In the genomic region with DNA sequence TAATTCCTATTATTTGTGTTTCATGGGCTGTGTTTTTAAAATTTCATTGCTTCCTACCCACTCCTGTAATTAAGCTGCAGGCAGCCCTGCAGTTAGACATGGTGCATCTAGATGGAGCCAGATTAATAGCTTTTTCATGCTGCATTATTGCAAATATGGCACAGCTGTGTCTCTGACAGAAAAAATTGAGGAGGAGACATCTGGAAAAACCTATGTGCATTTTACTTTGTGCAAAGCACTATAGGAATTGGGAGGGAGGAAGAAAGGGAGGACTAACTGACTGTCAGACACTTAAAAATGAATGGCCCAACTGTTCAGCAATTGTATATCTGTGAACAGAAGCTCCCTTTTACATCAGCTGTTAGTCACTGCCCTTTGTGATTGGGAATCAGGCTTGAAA, we compare ENCODE assay signal across 15 cellular contexts. TPM values are rescaled to one million over a fixed set of nuclear protein-coding genes. Genes with fewer than 3 reads are reported as not detected.
DNase-seq lines count a peak whose midpoint lies in the region; ATAC-seq and TF ChIP-seq lines count a peak whose summit lies in the region.
"Had no signal": no experiment of that assay in that cellular context is flagged by ENCODE, and none has a peak within 500 bp of the region (broad histone marks: within the 10 kb centered on the region; RNA-seq: fewer than 3 reads in every experiment).

No MANE protein-coding gene starts in this region.

- no peak for ATAC-seq in GM19324 (IDR thresholded peaks at IDR 0.05; ENCODE audit: low FRiP score, unreplicated experiment)

- no peak overlapping the region for H3K4me3 ChIP-seq in dorsolateral prefrontal cortex
- no peak overlapping the region for H3K4me3 ChIP-seq in neural cell (ENCODE audit: low read length)
- H3K4me3 ChIP-seq: pancreas, tibial artery had no signal

- H3K9me2 ChIP-seq in neural cell (ENCODE audit: insufficient read depth, low read length): no peaks in the 10 kb centered on the region

- no peak for TF ChIP-seq EP300 in neural cell (conservative IDR thresholded peaks at IDR 0.05; ENCODE audit: poor library complexity, severe bottlenecking)

- H3K79me2 ChIP-seq in neural cell (replicated peaks; ENCODE audit: insufficient read depth, low read length): no peaks in the 10 kb centered on the region

- H3K9ac ChIP-seq in neural cell (ENCODE audit: low read length): no peak overlapping the region

- no peaks in the 10 kb centered on the region for H3K36me3 ChIP-seq in neural cell (ENCODE audit: insufficient read depth, low read length)
- H3K36me3 ChIP-seq: pancreas, tibial artery had no signal

- no peaks in the 10 kb centered on the region for H3F3A ChIP-seq in neural cell (ENCODE audit: insufficient read depth, low read length, poor library complexity, severe bottlenecking)

- peak in 37 of 56 donors; percentile 2 to 55 (median 24) for TF ChIP-seq CTCF in dorsolateral prefrontal cortex (IDR thresholded peaks at IDR 0.05 in 54 of 56, conservative IDR thresholded peaks at IDR 0.05 in 2 of 56; ENCODE audit: low read depth in 1 of 56, partially characterized antibody in 56 of 56)
- TF ChIP-seq CTCF in neural cell (IDR thresholded peaks at IDR 0.05; ENCODE audit: poor library complexity, severe bottlenecking): peak; percentile 69

- H3K27me3 ChIP-seq in dorsolateral prefrontal cortex (peaks cover 0 to 68% (median 9%) of the 10 kb centered on the region in 45 donors), neural cell (ENCODE audit: insufficient read depth, low read depth, low read length) (no peaks in the 10 kb centered on the region)
- H3K27me3 ChIP-seq: tibial artery had no signal

- H2AFZ ChIP-seq in neural cell (ENCODE audit: low read depth, low read length): no peak overlapping the region

- intact Hi-C loops in dorsolateral prefrontal cortex (cut with DNase I): no loop called here

- no peak overlapping the region for H3K4me2 ChIP-seq in neural cell (ENCODE audit: low read length)

- H3K27ac ChIP-seq in dorsolateral prefrontal cortex (peak overlapping the region in 9 of 59 donors; percentile 7 to 57 (median 31)), neural cell (ENCODE audit: low read length) (no peak overlapping the region)
- H3K27ac ChIP-seq: pancreas, tibial artery had no signal

- peak; percentile 76 for TF ChIP-seq RAD21 in neural cell (conservative IDR thresholded peaks at IDR 0.05)

- no peaks in the 10 kb centered on the region for H4K20me1 ChIP-seq in neural cell (ENCODE audit: insufficient read depth)

- H3K9me3 ChIP-seq in neural cell (ENCODE audit: low read length): no peaks in the 10 kb centered on the region
- H3K9me3 ChIP-seq: pancreas, tibial artery had no signal

- DNase-seq in NCI-H1105 treated with DMSO at 0.1 percent for 48 hours (lab: John Stamatoyannopoulos, UW) (peak; percentile 21), NCI-H1105 (lab: John Stamatoyannopoulos, UW) (no peak), NCI-H2171 treated with DMSO at 0.1 percent for 48 hours (lab: John Stamatoyannopoulos, UW) (peak; percentile 37), dorsolateral prefrontal cortex (no peak), NCI-H2081 (lab: John Stamatoyannopoulos, UW) (no peak)
- DNase-seq in activated naive CD4-positive, alpha-beta T cell (lab: John Stamatoyannopoulos, UW): no peak
- DNase-seq: activated effector memory CD4-positive, alpha-beta T cell treated with anti-CD3 and anti-CD28 coated beads, Interleukin-2, amount 50 U/mL, for 16 hours; DMS153; pancreas; stimulated activated CD4-positive, alpha-beta T cell treated with anti-CD3 and anti-CD28 coated beads, Interleukin-15, amount 100 ng/mL, for 24 hours; tibial artery had no signal

TF ChIP-seq in neural cell, 6 proteins besides CTCF, POLR2A, EP300 and RAD21:
- TF ChIP-seq SMC3 (conservative IDR thresholded peaks at IDR 0.05; ENCODE audit: poor library complexity): peak; percentile 66
- no peak for TF ChIP-seq EZH2 (IDR thresholded peaks at IDR 0.05; ENCODE audit: borderline replicate concordance, insufficient read depth, low read length, poor library complexity, severe bottlenecking)

RNA-seq across cellular contexts. Expression of gene RPGR, which starts 8.1 kb away (rescaled TPM):
- total RNA-seq in dorsolateral prefrontal cortex: 10 to 100 TPM in 116 of 120 experiments, 1 to 10 TPM in 4; 8.2 to 33.6 (median 16.5) TPM
- polyA plus RNA-seq in neural cell: 2.8 and 6.5 TPM in 2 replicates
- polyA minus RNA-seq in neural cell: 5.6 and 9.5 TPM in 2 replicates

RNA-seq across cellular contexts. Expression of gene OTC, which starts 17.0 kb away (rescaled TPM):
- 1 to 10 TPM in 4 of 120 experiments, under 1 TPM in 36, not detected in 80; 0.26 to 1.5 (median 0.51) TPM for total RNA-seq in dorsolateral prefrontal cortex
- polyA plus RNA-seq in neural cell: not detected in 2 replicates
- not detected in 2 replicates for polyA minus RNA-seq in neural cell
- total RNA-seq: mesothelial cell of epicardium, NCI-H460 had no signal

Comparison
In these comparisons a context has a peak if more than half of its experiments do, and no peak if none do; other contexts are left out.
1. DNase-seq: peak in NCI-H1105 treated with DMSO at 0.1 percent for 48 hours (single experiment) and NCI-H2171 treated with DMSO at 0.1 percent for 48 hours (single experiment); none in NCI-H1105 (single experiment), dorsolateral prefrontal cortex (0 of 10), NCI-H2081 (0 of 2) and activated naive CD4-positive, alpha-beta T cell (0 of 4).